1 cellular context compared by ENCODE assay signal in genomic region chr12:123365141-123365917, GRCh38.
TF ChIP-seq lines count a peak whose summit lies in the region.

No MANE protein-coding gene starts in this region.

TF ChIP-seq in HepG2, 621 proteins besides CTCF, POLR2A, EP300 and RAD21 (continued from another document and continues in another):
- TF ChIP-seq KLF15 (CRISPR knock-in tag; IDR thresholded peaks at IDR 0.05; ENCODE audit: borderline replicate concordance) (no peak; the same call in 1 of the 2 replicates), TMF1 (CRISPR knock-in tag; IDR thresholded peaks at IDR 0.05; ENCODE audit: low read depth) (no peak), RBFOX2 (IDR thresholded peaks at IDR 0.05; ENCODE audit: low read depth, low read length) (peak; percentile 76), ZNF782 (CRISPR knock-in tag; IDR thresholded peaks at IDR 0.05; ENCODE audit: borderline replicate concordance) (no peak), REXO4 (CRISPR knock-in tag; IDR thresholded peaks at IDR 0.05; ENCODE audit: borderline replicate concordance) (no peak), KDM3A (CRISPR knock-in tag; IDR thresholded peaks at IDR 0.05; ENCODE audit: low read depth) (no peak; the same call in 1 of the 2 replicates), ZNF766 (CRISPR knock-in tag; IDR thresholded peaks at IDR 0.05; ENCODE audit: borderline replicate concordance) (peak; percentile 41; the same call in 1 of the 2 replicates), MAFG (CRISPR knock-in tag; IDR thresholded peaks at IDR 0.05) (no peak), ZNF609 (CRISPR knock-in tag; IDR thresholded peaks at IDR 0.05; ENCODE audit: borderline replicate concordance) (no peak), FOXK1 (CRISPR knock-in tag; IDR thresholded peaks at IDR 0.05; ENCODE audit: borderline replicate concordance, low read depth) (peak; percentile 15; the same call in 1 of the 2 replicates), AKAP8 (CRISPR knock-in tag; IDR thresholded peaks at IDR 0.05) (no peak), ELF3 (CRISPR knock-in tag; IDR thresholded peaks at IDR 0.05) (peak; percentile 43), MYPOP (CRISPR knock-in tag; IDR thresholded peaks at IDR 0.05) (0 out of 2 replicates have a peak, but pooled peaks have one; percentile 28), MXD3 (CRISPR knock-in tag; IDR thresholded peaks at IDR 0.05) (no peak; the same call in 1 of the 2 replicates), ZNF615 (CRISPR knock-in tag; IDR thresholded peaks at IDR 0.05; ENCODE audit: borderline replicate concordance) (no peak), ATF7-NPFF (CRISPR knock-in tag; IDR thresholded peaks at IDR 0.05; ENCODE audit: low read depth) (no peak), ZBTB10 (CRISPR knock-in tag; IDR thresholded peaks at IDR 0.05; ENCODE audit: borderline replicate concordance) (peak; percentile 75), THRA (CRISPR knock-in tag; IDR thresholded peaks at IDR 0.05; ENCODE audit: borderline replicate concordance) (no peak), ZNF451 (CRISPR knock-in tag; IDR thresholded peaks at IDR 0.05) (no peak), SCMH1 (CRISPR knock-in tag; IDR thresholded peaks at IDR 0.05; ENCODE audit: borderline replicate concordance) (no peak), ZNF557 (CRISPR knock-in tag; IDR thresholded peaks at IDR 0.05) (peak; percentile 50; the same call in 1 of the 2 replicates), ONECUT2 (CRISPR knock-in tag; IDR thresholded peaks at IDR 0.05) (no peak), NFE2L2 (IDR thresholded peaks at IDR 0.05; ENCODE audit: low read length) (no peak; the same call in none of the 2 replicates), TCF7 (IDR thresholded peaks at IDR 0.05; ENCODE audit: low read depth) (no peak), ZNF24 (IDR thresholded peaks at IDR 0.05) (no peak), YEATS4 (CRISPR knock-in tag; IDR thresholded peaks at IDR 0.05; ENCODE audit: borderline replicate concordance) (peak; percentile 76), ZNF512 (CRISPR knock-in tag; IDR thresholded peaks at IDR 0.05) (no peak), SALL1 (CRISPR knock-in tag; IDR thresholded peaks at IDR 0.05) (no peak; the same call in 1 of the 2 replicates), REST (IDR thresholded peaks at IDR 0.05; ENCODE audit: borderline replicate concordance in 1 of 2, low read depth in 1 of 2, low read length in 2 of 2) (no peak; a peak in 1 of 4 replicates), GPBP1L1 (CRISPR knock-in tag; IDR thresholded peaks at IDR 0.05) (no peak), TCF12 (IDR thresholded peaks at IDR 0.05) (no peak), TCF12 (CRISPR knock-in tag; IDR thresholded peaks at IDR 0.05) (no peak), ZNF225 (CRISPR knock-in tag; IDR thresholded peaks at IDR 0.05) (no peak; the same call in 1 of the 2 replicates), MLXIP (CRISPR knock-in tag; IDR thresholded peaks at IDR 0.05; ENCODE audit: borderline replicate concordance) (0 out of 2 replicates have a peak, but pooled peaks have one; percentile 45), NFRKB (IDR thresholded peaks at IDR 0.05) (no peak), HMG20A (CRISPR knock-in tag; IDR thresholded peaks at IDR 0.05; ENCODE audit: borderline replicate concordance) (no peak), TBX2 (CRISPR knock-in tag; IDR thresholded peaks at IDR 0.05; ENCODE audit: borderline replicate concordance) (peak; percentile 69; the same call in 1 of the 2 replicates)
